9 cellular contexts compared by ENCODE assay signal in the genomic region with DNA sequence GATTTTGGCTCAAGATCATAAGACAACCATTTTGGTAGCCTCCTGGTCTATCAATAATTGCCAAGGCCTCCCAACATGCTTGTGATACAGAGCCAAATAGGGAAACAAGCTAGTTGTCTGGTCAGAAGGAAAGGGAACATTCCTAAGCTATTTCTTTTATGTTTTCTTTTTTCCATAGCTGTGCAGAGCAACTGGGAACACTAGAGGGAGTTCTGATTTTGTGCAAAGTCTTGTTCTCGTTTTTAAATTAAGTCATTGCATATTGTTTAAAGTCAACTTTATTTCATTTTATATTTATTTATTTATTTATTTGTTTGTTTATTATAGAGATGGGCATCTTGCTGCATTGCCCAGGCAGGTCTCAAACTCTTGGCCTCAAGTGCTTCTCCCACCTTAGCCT.
DNase-seq lines count a peak whose midpoint lies in the region; ATAC-seq and TF ChIP-seq lines count a peak whose summit lies in the region.
"Had no signal": no experiment of that assay in that cellular context is flagged by ENCODE, and none has a peak within 500 bp of the region (broad histone marks: within the 10 kb centered on the region; RNA-seq: fewer than 3 reads in every experiment).

No MANE protein-coding gene starts in this region.

- TF ChIP-seq CTCF in GM12872 (IDR thresholded peaks at IDR 0.05; ENCODE audit: insufficient read depth, low read depth, low read length) (peak; percentile 42; the same call in 2 of the 3 replicates), dorsolateral prefrontal cortex (IDR thresholded peaks at IDR 0.05 in 54 of 56, conservative IDR thresholded peaks at IDR 0.05 in 2 of 56; ENCODE audit: low read depth in 1 of 56, partially characterized antibody in 56 of 56) (peak in 52 of 56 donors; percentile 12 to 57 (median 42)), neural cell (IDR thresholded peaks at IDR 0.05; ENCODE audit: poor library complexity, severe bottlenecking) (peak; percentile 44)

- H3K36me3 ChIP-seq in neural cell (ENCODE audit: insufficient read depth, low read length): no peaks in the 10 kb centered on the region

- H3K9me3 ChIP-seq in neural cell (ENCODE audit: low read length): no peaks in the 10 kb centered on the region

- H3F3A ChIP-seq in neural cell (ENCODE audit: insufficient read depth, low read length, poor library complexity, severe bottlenecking): no peaks in the 10 kb centered on the region

- H3K4me3 ChIP-seq in dorsolateral prefrontal cortex: no peak overlapping the region
- no peak overlapping the region for H3K4me3 ChIP-seq in neural cell (ENCODE audit: low read length)

- H2AFZ ChIP-seq in neural cell (ENCODE audit: low read depth, low read length): no peak overlapping the region

- H4K20me1 ChIP-seq in neural cell (ENCODE audit: insufficient read depth): no peaks in the 10 kb centered on the region

- no peaks in the 10 kb centered on the region for H3K9me2 ChIP-seq in neural cell (ENCODE audit: insufficient read depth, low read length)

- no peak overlapping the region for H3K4me2 ChIP-seq in neural cell (ENCODE audit: low read length)

- no peak for TF ChIP-seq EP300 in neural cell (conservative IDR thresholded peaks at IDR 0.05; ENCODE audit: poor library complexity, severe bottlenecking)

- H3K27ac ChIP-seq in dorsolateral prefrontal cortex (no peak overlapping the region), neural cell (ENCODE audit: low read length) (no peak overlapping the region)

- no peak overlapping the region for H3K9ac ChIP-seq in neural cell (ENCODE audit: low read length)

- intact Hi-C loops in dorsolateral prefrontal cortex (cut with DNase I): no loop called here

- H3K27me3 ChIP-seq in dorsolateral prefrontal cortex (no peaks in the 10 kb centered on the region), neural cell (ENCODE audit: insufficient read depth, low read depth, low read length) (no peaks in the 10 kb centered on the region)

- DNase-seq in NCI-H526 treated with DMSO at 0.1 percent for 48 hours (lab: John Stamatoyannopoulos, UW) (peak; percentile 59), dorsolateral prefrontal cortex (no peak), A172 (ENCODE audit: low spot score) (no peak)
- DNase-seq in activated CD8-positive, alpha-beta memory T cell treated with anti-CD3 and anti-CD28 coated beads, Interleukin-2, amount 50 U/mL, for 48 hours: no peak
- DNase-seq: effector memory CD8-positive, alpha-beta T cell had no signal

- ATAC-seq in GM21390 (IDR thresholded peaks at IDR 0.05; ENCODE audit: unreplicated experiment): no peak
- no peak for ATAC-seq in HG02798 (IDR thresholded peaks at IDR 0.05; ENCODE audit: poor library complexity, unreplicated experiment)
- ATAC-seq: effector memory CD8-positive, alpha-beta T cell had no signal

- H3K79me2 ChIP-seq in neural cell (replicated peaks; ENCODE audit: insufficient read depth, low read length): no peaks in the 10 kb centered on the region

- TF ChIP-seq RAD21 in neural cell (conservative IDR thresholded peaks at IDR 0.05): peak; percentile 28

TF ChIP-seq in neural cell, 6 proteins besides CTCF, POLR2A, EP300 and RAD21:
- no peak for TF ChIP-seq EZH2 (IDR thresholded peaks at IDR 0.05; ENCODE audit: borderline replicate concordance, insufficient read depth, low read length, poor library complexity, severe bottlenecking)
